Comparison of ENCODE assay signal across 1 cellular context in genomic region chr12:96489392-96490056, GRCh38.
TF ChIP-seq lines count a peak whose summit lies in the region.

Gene CFAP54, plus strand, starts transcription at chr12:96489577. Its CDS starts 33 bp downstream, at chr12:96489610.

TF ChIP-seq in K562, 482 proteins besides CTCF, POLR2A, EP300 and RAD21 (continued from another document and continues in another):
- no peak for TF ChIP-seq ZNF583 (CRISPR knock-in tag; IDR thresholded peaks at IDR 0.05)
- TF ChIP-seq NR2F6 (CRISPR knock-in tag; IDR thresholded peaks at IDR 0.05): no peak
- peak; percentile 90 to 97 for TF ChIP-seq KDM1A (IDR thresholded peaks at IDR 0.05)
- TF ChIP-seq NKRF (IDR thresholded peaks at IDR 0.05; ENCODE audit: borderline replicate concordance): peak; percentile 51; the same call in 1 of the 2 replicates
- no peak for TF ChIP-seq CEBPZ (IDR thresholded peaks at IDR 0.05; ENCODE audit: borderline replicate concordance, low read depth, low read length)
- no peak for TF ChIP-seq PATZ1 (CRISPR knock-in tag; IDR thresholded peaks at IDR 0.05; ENCODE audit: borderline replicate concordance)
- peak; percentile 77 for TF ChIP-seq CREM (IDR thresholded peaks at IDR 0.05; ENCODE audit: low read depth)
- no peak for TF ChIP-seq IRF9 (tag; IDR thresholded peaks at IDR 0.05)
- TF ChIP-seq BMI1 (IDR thresholded peaks at IDR 0.05; ENCODE audit: low read length): peak; percentile 99
- no peak for TF ChIP-seq FOXA1 (IDR thresholded peaks at IDR 0.05; ENCODE audit: borderline replicate concordance)
- TF ChIP-seq HDAC3 (IDR thresholded peaks at IDR 0.05; ENCODE audit: borderline replicate concordance, partially characterized antibody): peak; percentile 45
- no peak for TF ChIP-seq SMARCE1 (IDR thresholded peaks at IDR 0.05)
- TF ChIP-seq ZFPM2 (CRISPR knock-in tag; IDR thresholded peaks at IDR 0.05): no peak
- peak; percentile 42 for TF ChIP-seq E2F8 (IDR thresholded peaks at IDR 0.05; ENCODE audit: low read depth, partially characterized antibody)
- no peak for TF ChIP-seq SIX5 (IDR thresholded peaks at IDR 0.05; ENCODE audit: borderline replicate concordance in 1 of 2, insufficient read depth in 1 of 2, low read depth in 1 of 2, low read length in 2 of 2)
- TF ChIP-seq AFF4 (CRISPR knock-in tag; IDR thresholded peaks at IDR 0.05): no peak
- peak; percentile 30 to 72; a peak in 3 of 4 replicates for TF ChIP-seq FOXA3 (CRISPR knock-in tag; conservative IDR thresholded peaks at IDR 0.05 in 1 of 2, IDR thresholded peaks at IDR 0.05 in 1 of 2)
- TF ChIP-seq ZBTB26 (CRISPR knock-in tag; IDR thresholded peaks at IDR 0.05): no peak
- peak; percentile 66 for TF ChIP-seq ZBTB40 (IDR thresholded peaks at IDR 0.05)
- TF ChIP-seq ZBTB40 (CRISPR knock-in tag; IDR thresholded peaks at IDR 0.05): no peak
- 0 out of 2 replicates have a peak, but pooled peaks have one; percentile 39 for TF ChIP-seq CXXC5 (CRISPR knock-in tag; IDR thresholded peaks at IDR 0.05)
- TF ChIP-seq MXI1 (IDR thresholded peaks at IDR 0.05; ENCODE audit: low read depth, low read length): peak; percentile 100
- TF ChIP-seq C11orf30 (IDR thresholded peaks at IDR 0.05; ENCODE audit: low read depth): no peak
- TF ChIP-seq MCM3 (IDR thresholded peaks at IDR 0.05): no peak
- no peak for TF ChIP-seq KAT7 (CRISPR knock-in tag; IDR thresholded peaks at IDR 0.05; ENCODE audit: borderline replicate concordance)
- no peak for TF ChIP-seq PRPF4 (IDR thresholded peaks at IDR 0.05; ENCODE audit: insufficient read depth, low read depth, low read length, poor library complexity, severe bottlenecking)
- TF ChIP-seq ZNF778 (CRISPR knock-in tag; IDR thresholded peaks at IDR 0.05): no peak
